Comparison of ENCODE assay signal across 17 cellular contexts in the genomic region with DNA sequence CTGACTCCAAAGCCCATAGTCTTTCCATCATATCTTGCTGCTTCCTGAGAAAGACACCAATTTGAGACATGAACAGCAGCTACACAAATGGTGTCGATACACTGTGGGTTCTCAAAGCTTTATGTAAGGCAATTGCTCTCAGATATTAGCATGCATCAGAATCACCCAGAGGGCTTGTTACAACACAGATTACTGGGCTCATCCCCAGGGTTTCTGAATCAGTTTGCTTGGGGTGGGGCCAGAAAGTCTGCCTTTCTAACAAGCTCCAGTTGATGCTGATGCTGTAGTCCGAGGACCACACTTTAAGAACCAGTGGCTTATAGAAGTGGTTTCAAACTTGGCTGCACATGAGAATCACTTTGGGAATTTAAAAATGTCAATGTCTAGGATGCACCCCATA.
"Had no signal": no experiment of that assay in that cellular context is flagged by ENCODE, and none has a peak within 500 bp of the region (broad histone marks: within the 10 kb centered on the region; RNA-seq: fewer than 3 reads in every experiment).

No MANE protein-coding gene starts in this region.

- H3K4me3 ChIP-seq: ascending aorta, gastroesophageal sphincter, hepatocyte, skin epidermis, tibial artery had no signal

- H3K4me2 ChIP-seq: hepatocyte had no signal

- H3K4me1 ChIP-seq: ascending aorta, gastroesophageal sphincter, tibial artery had no signal

- H3K27me3 ChIP-seq: ascending aorta, gastroesophageal sphincter, hepatocyte, tibial artery had no signal

- H3K79me2 ChIP-seq: hepatocyte had no signal

- H3K9me3 ChIP-seq: ascending aorta, gastroesophageal sphincter, tibial artery had no signal

- H3K27ac ChIP-seq: ascending aorta, gastroesophageal sphincter, hepatocyte, skin epidermis, tibial artery had no signal

- H3K36me3 ChIP-seq: ascending aorta, gastroesophageal sphincter, tibial artery had no signal

- H2AFZ ChIP-seq: hepatocyte had no signal

- DNase-seq: activated CD4-positive, alpha-beta T cell treated with anti-CD3 and anti-CD28 coated beads, Interleukin-2, amount 50 U/mL, for 1 hour; activated CD8-positive, alpha-beta memory T cell treated with anti-CD3 and anti-CD28 coated beads for 24 hours; activated naive CD4-positive, alpha-beta T cell; activated naive CD8-positive, alpha-beta T cell treated with anti-CD3 and anti-CD28 coated beads, Interleukin-2, amount 50 U/mL, for 24 hours; endodermal cell; occipital lobe; right cardiac atrium; stimulated activated CD4-positive, alpha-beta T cell treated with anti-CD3 and anti-CD28 coated beads, Interleukin-15, amount 100 ng/mL, for 24 hours; stimulated activated CD4-positive, alpha-beta T cell treated with anti-CD3 and anti-CD28 coated beads, Interleukin-4, amount 100 ng/mL, for 1 hour; stimulated activated naive B cell treated with anti-CD40 and anti-IgM and Interleukin-4, amounts not matched to agents 10 μg/mL and 1 μg/mL and 100 μg/mL, for 72 hours; T-cell; T-helper 9 cell; tibial artery had no signal
